Comparison of ENCODE assay signal across 15 cellular contexts in genomic region chr6:50143011-50143719, GRCh38.
"Had no signal": no experiment of that assay in that cellular context is flagged by ENCODE, and none has a peak within 500 bp of the region (broad histone marks: within the 10 kb centered on the region; RNA-seq: fewer than 3 reads in every experiment).

No MANE protein-coding gene starts in this region.

- FAIRE-seq: astrocyte, islet of Langerhans had no signal

- H3K27ac Mint-ChIP-seq: activated naive CD8-positive, alpha-beta T cell treated with anti-CD3 and anti-CD28 coated beads, Interleukin-2, amount 50 U/mL, for 24 hours; endodermal cell; T-helper 2 cell treated with Interferon-gamma antibody and Interleukin-4, amounts not matched to agents 5 μg/mL and 100 μg/mL, for 36 hours had no signal

- H3K4me1 Mint-ChIP-seq: activated naive CD8-positive, alpha-beta T cell treated with anti-CD3 and anti-CD28 coated beads, Interleukin-2, amount 50 U/mL, for 24 hours; endodermal cell had no signal

- H3K27ac ChIP-seq: dorsolateral prefrontal cortex, ovary, transverse colon had no signal

- DNase-seq: activated CD4-positive, alpha-beta T cell treated with anti-CD3 and anti-CD28 coated beads, Interleukin-2, amount 50 U/mL, for 1 hour; activated CD8-positive, alpha-beta memory T cell treated with anti-CD3 and anti-CD28 coated beads for 24 hours; activated naive CD4-positive, alpha-beta T cell; activated naive CD8-positive, alpha-beta T cell treated with anti-CD3 and anti-CD28 coated beads, Interleukin-2, amount 50 U/mL, for 24 hours; dorsolateral prefrontal cortex; endodermal cell; midbrain; ovary; stimulated activated CD4-positive, alpha-beta T cell treated with anti-CD3 and anti-CD28 coated beads, Interleukin-4, amount 100 ng/mL, for 1 hour; stimulated activated naive CD8-positive, alpha-beta T cell treated with anti-CD3 and anti-CD28 coated beads, Interleukin-15, Interleukin-2, amounts not matched to agents 100 U/mL and 50 U/mL, for 24 hours; SW 1271; transverse colon had no signal

- H3K36me3 ChIP-seq: ovary, transverse colon had no signal

- H3K27me3 Mint-ChIP-seq: activated naive CD8-positive, alpha-beta T cell treated with anti-CD3 and anti-CD28 coated beads, Interleukin-2, amount 50 U/mL, for 24 hours had no signal

- H3K4me3 Mint-ChIP-seq: activated naive CD8-positive, alpha-beta T cell treated with anti-CD3 and anti-CD28 coated beads, Interleukin-2, amount 50 U/mL, for 24 hours; endodermal cell; T-helper 2 cell treated with Interferon-gamma antibody and Interleukin-4, amounts not matched to agents 5 μg/mL and 100 μg/mL, for 36 hours had no signal

- H3K9me3 Mint-ChIP-seq: activated naive CD8-positive, alpha-beta T cell treated with anti-CD3 and anti-CD28 coated beads, Interleukin-2, amount 50 U/mL, for 24 hours; endodermal cell; T-helper 2 cell treated with Interferon-gamma antibody and Interleukin-4, amounts not matched to agents 5 μg/mL and 100 μg/mL, for 36 hours had no signal

- H3K9me3 ChIP-seq: ovary, transverse colon had no signal

- ATAC-seq: activated naive CD8-positive, alpha-beta T cell treated with anti-CD3 and anti-CD28 coated beads, Interleukin-2, amount 50 U/mL, for 24 hours; stimulated activated naive CD8-positive, alpha-beta T cell treated with anti-CD3 and anti-CD28 coated beads, Interleukin-15, Interleukin-2, amounts not matched to agents 100 U/mL and 50 U/mL, for 24 hours had no signal

- H3K27me3 ChIP-seq: ovary, transverse colon had no signal

- H3K4me1 ChIP-seq: transverse colon had no signal

- H3K4me3 ChIP-seq: dorsolateral prefrontal cortex, ovary, transverse colon had no signal
